In genomic region chr11:88363566-88364169, GRCh38 we compare ENCODE assay signal across 11 cellular contexts. TPM values are rescaled to one million over a fixed set of nuclear protein-coding genes. Genes with fewer than 3 reads are reported as not detected.
A peak's percentile ranks its signal among the peaks of the same experiment; 100 is the strongest.
DNase-seq lines count a peak whose midpoint lies in the region; ATAC-seq, FAIRE-seq and TF ChIP-seq lines count a peak whose summit lies in the region.
"Had no signal": no experiment of that assay in that cellular context is flagged by ENCODE, and none has a peak within 500 bp of the region (broad histone marks: within the 10 kb centered on the region; RNA-seq: fewer than 3 reads in every experiment).

No MANE protein-coding gene starts in this region.

- FAIRE-seq in A549 (lab: Jason Lieb, UNC): no peak

- H3K4me2 ChIP-seq in A549: no peak overlapping the region

- H3K27me3 Mint-ChIP-seq in stimulated activated naive B cell treated with anti-CD40 and anti-IgM and Interleukin-4, amounts not matched to agents 10 μg/mL and 1 μg/mL and 100 μg/mL, for 72 hours: no peaks in the 10 kb centered on the region

- TF ChIP-seq CTCF in A549 (IDR thresholded peaks at IDR 0.05): no peak

- no peak overlapping the region for H3K4me3 Mint-ChIP-seq in stimulated activated naive B cell treated with anti-CD40 and anti-IgM and Interleukin-4, amounts not matched to agents 10 μg/mL and 1 μg/mL and 100 μg/mL, for 72 hours

- TF ChIP-seq EP300 in A549 (IDR thresholded peaks at IDR 0.05): no peak

- H3K36me3 Mint-ChIP-seq in stimulated activated naive B cell treated with anti-CD40 and anti-IgM and Interleukin-4, amounts not matched to agents 10 μg/mL and 1 μg/mL and 100 μg/mL, for 72 hours: no peaks in the 10 kb centered on the region

- H3K4me1 Mint-ChIP-seq in stimulated activated naive B cell treated with anti-CD40 and anti-IgM and Interleukin-4, amounts not matched to agents 10 μg/mL and 1 μg/mL and 100 μg/mL, for 72 hours: peaks cover 6 to 15% of the 10 kb centered on the region in 2 donors

- no peak overlapping the region for H3K4me3 ChIP-seq in A549
- H3K4me3 ChIP-seq: dorsolateral prefrontal cortex had no signal

- peaks cover 8% of the 10 kb centered on the region; the same call in 2 of the 3 replicates for H3K4me1 ChIP-seq in A549

- TF ChIP-seq POLR2A in A549 (IDR thresholded peaks at IDR 0.05; ENCODE audit: low read length): no peak

- POLR2A ChIA-PET in A549 (lab: Yijun Ruan, JAX): no interaction called here

- H3K9me3 Mint-ChIP-seq in stimulated activated naive B cell treated with anti-CD40 and anti-IgM and Interleukin-4, amounts not matched to agents 10 μg/mL and 1 μg/mL and 100 μg/mL, for 72 hours: no peaks in the 10 kb centered on the region

- H3K9me3 ChIP-seq in A549: no peaks in the 10 kb centered on the region

- ATAC-seq in A549 (no peak), GM18867 (IDR thresholded peaks at IDR 0.05; ENCODE audit: unreplicated experiment) (peak; percentile 21), HG03432 (IDR thresholded peaks at IDR 0.05; ENCODE audit: unreplicated experiment) (no peak)
- no peak for ATAC-seq in stimulated activated naive B cell treated with anti-CD40 and anti-IgM and Interleukin-4, amounts not matched to agents 10 μg/mL and 1 μg/mL and 100 μg/mL, for 72 hours (replicated peaks)

- DNase-seq in A549 (ENCODE audit: low read depth in 1 of 2, low spot score in 1 of 2) (no peak), NOMO-1 (lab: John Stamatoyannopoulos, UW; ENCODE audit: unreplicated experiment in 2 of 2) (peak; percentile 61 to 88), caudate nucleus (lab: John Stamatoyannopoulos, UW) (peak in 3 of 61 donors; percentile 1 to 10 (median 3)), KBM-7 (no peak), ureter (ENCODE audit: low spot score) (no peak)
- no peak for DNase-seq in stimulated activated naive B cell treated with anti-CD40 and anti-IgM and Interleukin-4, amounts not matched to agents 10 μg/mL and 1 μg/mL and 100 μg/mL, for 72 hours
- DNase-seq: dorsolateral prefrontal cortex, KG1 had no signal

- CTCF ChIA-PET in A549 (lab: Yijun Ruan, JAX): no interaction called here

- TF ChIP-seq RAD21 in A549 (conservative IDR thresholded peaks at IDR 0.05 in 1 of 2, IDR thresholded peaks at IDR 0.05 in 1 of 2): no peak

- 75% methylated on average over 2 of the region's 2 CpGs for WGBS in A549 (ENCODE audit: missing lambda C conversion rate)

- no peak overlapping the region; a peak in 1 of 6 replicates for H3K27ac ChIP-seq in A549
- peak overlapping the region; percentile 33 for H3K27ac ChIP-seq in caudate nucleus (ENCODE audit: low read depth, low read length)
- H3K27ac ChIP-seq: C4-2B, dorsolateral prefrontal cortex had no signal

- in situ Hi-C loops in KBM-7 (cut with MboI; ENCODE audit: low pct_unique_long_range_greater_than_20kb, low sequenced_read_pairs): no loop called here

- no peak overlapping the region for H3K27ac Mint-ChIP-seq in stimulated activated naive B cell treated with anti-CD40 and anti-IgM and Interleukin-4, amounts not matched to agents 10 μg/mL and 1 μg/mL and 100 μg/mL, for 72 hours

TF ChIP-seq in A549, 52 proteins besides CTCF, POLR2A, EP300 and RAD21:
- no peak for TF ChIP-seq EHMT2 (IDR thresholded peaks at IDR 0.05; ENCODE audit: low read depth)
- TF ChIP-seq FOSL2 (IDR thresholded peaks at IDR 0.05): no peak
- peak; percentile 30; the same call in 1 of the 2 replicates for TF ChIP-seq FOSL2 (CRISPR knock-in tag; IDR thresholded peaks at IDR 0.05)
- 0 out of 2 replicates have a peak, but pooled peaks have one; percentile 24 for TF ChIP-seq JUNB (IDR thresholded peaks at IDR 0.05)

RNA-seq across cellular contexts. Expression of gene CTSC, which starts 26.1 kb away (rescaled TPM):
- 118 and 123 TPM in 2 replicates for polyA plus RNA-seq in A549 (2011; rRNA removed)
- 32.8 and 37.0 TPM in 2 replicates for polyA plus RNA-seq in A549 (2012; cell fraction: cytosol; rRNA removed)
- polyA plus RNA-seq in A549 (2012; cell fraction: nucleus; rRNA removed): 43.0 and 48.9 TPM in 2 replicates
- 50.0 to 50.9 TPM (median 50.3 TPM) in 3 replicates for polyA plus RNA-seq in A549 (2017; fragmentation: RNase III; extraction: RNeasy Plus Mini Kit Qiagen cat#74134 plus additional on column Dnase treatment)
- polyA minus RNA-seq in A549 (2011; rRNA and poly(A)+ RNA removed): 25.9 and 31.4 TPM in 2 replicates
- total RNA-seq in ureter: 122 TPM

Comparison
In these comparisons a context has a peak if more than half of its experiments do, and no peak if none do; other contexts are left out.
1. DNase-seq: peak in NOMO-1 (2 of 2); none in A549 (0 of 2), KBM-7 (single experiment), stimulated activated naive B cell treated with anti-CD40 and anti-IgM and Interleukin-4, amounts not matched to agents 10 μg/mL and 1 μg/mL and 100 μg/mL, for 72 hours (single experiment) and ureter (single experiment).